28 cellular contexts compared by ENCODE assay signal in the genomic region with DNA sequence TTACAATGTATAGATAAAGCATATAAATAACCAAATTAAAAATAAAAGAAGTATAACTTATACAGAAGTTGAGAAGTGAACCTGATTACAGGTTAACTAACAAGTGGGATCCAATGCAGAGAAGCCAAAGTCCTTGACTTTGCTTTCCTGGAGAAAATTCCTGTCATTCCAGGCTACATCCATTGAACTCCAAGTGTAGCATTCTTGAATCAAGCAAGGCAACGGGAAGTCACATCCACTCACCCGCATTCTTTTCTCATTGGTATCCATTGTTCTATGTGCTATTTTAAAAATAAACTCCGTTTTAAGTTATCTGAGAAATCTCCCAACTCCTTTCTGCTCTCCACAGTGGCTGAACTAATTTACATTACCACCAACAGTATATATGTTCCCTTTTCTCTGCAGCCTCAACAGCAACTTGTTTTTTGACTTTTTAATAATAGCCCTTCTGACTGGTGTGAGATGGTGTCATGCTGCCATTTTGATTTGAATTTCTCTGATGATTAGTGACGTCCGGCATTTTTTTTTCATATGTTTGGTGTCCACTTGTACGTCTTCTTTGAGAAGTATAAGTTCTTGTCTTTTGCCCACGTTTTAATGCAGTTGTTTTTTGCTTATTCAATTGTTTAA.
"Had no signal": no experiment of that assay in that cellular context is flagged by ENCODE, and none has a peak within 500 bp of the region (broad histone marks: within the 10 kb centered on the region; RNA-seq: fewer than 3 reads in every experiment).

No MANE protein-coding gene starts in this region.

- H2AFZ ChIP-seq: neural progenitor cell had no signal

- H3K27me3 ChIP-seq: adrenal gland, ascending aorta, breast epithelium, gastroesophageal sphincter, neural progenitor cell, right lobe of liver, stomach, suprapubic skin, tibial nerve had no signal

- H3K9ac ChIP-seq: neural progenitor cell had no signal

- H3K9me3 ChIP-seq: adrenal gland, ascending aorta, gastroesophageal sphincter, right lobe of liver, suprapubic skin, tibial nerve had no signal

- H3K36me3 ChIP-seq: adrenal gland, ascending aorta, breast epithelium, gastroesophageal sphincter, left ventricle myocardium inferior, neural progenitor cell, right lobe of liver, stomach, suprapubic skin, tibial nerve had no signal

- DNase-seq: activated CD4-positive, alpha-beta T cell treated with anti-CD3 and anti-CD28 coated beads, Interleukin-2, amount 10 ng/mL, durations not matched to agents 7 days and 5 days; activated CD4-positive, CD25-positive, alpha-beta regulatory T cell treated with anti-CD3 and anti-CD28 coated beads, Interleukin-2, amount 50 U/mL, for 72 hours; activated T-cell treated with anti-CD3 and anti-CD28 coated beads, Interleukin-2, amount 50 U/mL, for 24 hours; adrenal gland; effector memory CD4-positive, alpha-beta T cell; head of caudate nucleus; hypothalamus; left ventricle myocardium inferior; naive thymus-derived CD8-positive, alpha-beta T cell; posterior cingulate gyrus; right lobe of liver; stimulated activated CD4-positive, alpha-beta T cell treated with anti-CD3 and anti-CD28 coated beads, Interleukin-15, amount 100 ng/mL, for 24 hours; stomach had no signal

- H3K27ac ChIP-seq: adrenal gland, ascending aorta, breast epithelium, gastroesophageal sphincter, left ventricle myocardium inferior, neural progenitor cell, right lobe of liver, stomach, suprapubic skin, tibial nerve, VCaP had no signal

- H3K27me3 Mint-ChIP-seq: activated CD4-positive, alpha-beta T cell treated with anti-CD3 and anti-CD28 coated beads, Interleukin-2, amount 10 ng/mL, durations not matched to agents 7 days and 5 days; activated T-cell treated with anti-CD3 and anti-CD28 coated beads, Interleukin-2, amount 50 U/mL, for 24 hours; activated T-helper 17 cell treated with anti-CD3 and anti-CD28 coated beads, Interleukin-2, amount 50 U/mL, for 72 hours; central memory CD8-positive, alpha-beta T cell; naive thymus-derived CD8-positive, alpha-beta T cell; stimulated activated memory B cell treated with anti-CD40 and anti-IgM and Interleukin-4, amounts not matched to agents 10 μg/mL and 1 μg/mL and 100 μg/mL, for 72 hours had no signal

- H3K4me3 Mint-ChIP-seq: activated CD4-positive, alpha-beta T cell treated with anti-CD3 and anti-CD28 coated beads, Interleukin-2, amount 10 ng/mL, durations not matched to agents 7 days and 5 days; activated T-cell treated with anti-CD3 and anti-CD28 coated beads, Interleukin-2, amount 50 U/mL, for 24 hours; activated T-helper 17 cell treated with anti-CD3 and anti-CD28 coated beads, Interleukin-2, amount 50 U/mL, for 72 hours; central memory CD8-positive, alpha-beta T cell; mesothelial cell of epicardium; naive thymus-derived CD8-positive, alpha-beta T cell; neural progenitor cell; stimulated activated memory B cell treated with anti-CD40 and anti-IgM and Interleukin-4, amounts not matched to agents 10 μg/mL and 1 μg/mL and 100 μg/mL, for 72 hours; T-helper 2 cell treated with Interferon-gamma antibody and Interleukin-4, amounts not matched to agents 5 μg/mL and 100 μg/mL, for 36 hours had no signal

- H3K4me2 ChIP-seq: neural progenitor cell, smooth muscle cell had no signal

- H3K4me1 ChIP-seq: adrenal gland, ascending aorta, breast epithelium, gastroesophageal sphincter, left ventricle myocardium inferior, neural progenitor cell, right lobe of liver, stomach, suprapubic skin, tibial nerve had no signal

- ATAC-seq: activated naive CD4-positive, alpha-beta T cell treated with anti-CD3 and anti-CD28 coated beads, Interleukin-2, amount 50 U/mL, for 72 hours; activated T-helper 17 cell treated with anti-CD3 and anti-CD28 coated beads, Interleukin-2, amount 50 U/mL, for 72 hours; esophagus mucosa; gastroesophageal sphincter; naive thymus-derived CD8-positive, alpha-beta T cell; right lobe of liver; stimulated activated memory B cell treated with anti-CD40 and anti-IgM and Interleukin-4, amounts not matched to agents 10 μg/mL and 1 μg/mL and 100 μg/mL, for 72 hours had no signal

- H3K4me3 ChIP-seq: adrenal gland, ascending aorta, breast epithelium, gastroesophageal sphincter, left ventricle myocardium inferior, neural progenitor cell, right lobe of liver, smooth muscle cell, stomach, suprapubic skin, tibial nerve had no signal

- H3K36me3 Mint-ChIP-seq: activated naive CD4-positive, alpha-beta T cell treated with anti-CD3 and anti-CD28 coated beads, Interleukin-2, amount 50 U/mL, for 72 hours; mesothelial cell of epicardium; naive thymus-derived CD8-positive, alpha-beta T cell; neural progenitor cell; stimulated activated memory B cell treated with anti-CD40 and anti-IgM and Interleukin-4, amounts not matched to agents 10 μg/mL and 1 μg/mL and 100 μg/mL, for 72 hours had no signal

- H3K27ac Mint-ChIP-seq: activated CD4-positive, alpha-beta T cell treated with anti-CD3 and anti-CD28 coated beads, Interleukin-2, amount 10 ng/mL, durations not matched to agents 7 days and 5 days; activated naive CD4-positive, alpha-beta T cell treated with anti-CD3 and anti-CD28 coated beads, Interleukin-2, amount 50 U/mL, for 72 hours; activated T-cell treated with anti-CD3 and anti-CD28 coated beads, Interleukin-2, amount 50 U/mL, for 24 hours; activated T-helper 17 cell treated with anti-CD3 and anti-CD28 coated beads, Interleukin-2, amount 50 U/mL, for 72 hours; mesothelial cell of epicardium; naive thymus-derived CD8-positive, alpha-beta T cell; neural progenitor cell; stimulated activated memory B cell treated with anti-CD40 and anti-IgM and Interleukin-4, amounts not matched to agents 10 μg/mL and 1 μg/mL and 100 μg/mL, for 72 hours; T-helper 2 cell treated with Interferon-gamma antibody and Interleukin-4, amounts not matched to agents 5 μg/mL and 100 μg/mL, for 36 hours had no signal

- H3K4me1 Mint-ChIP-seq: activated CD4-positive, alpha-beta T cell treated with anti-CD3 and anti-CD28 coated beads, Interleukin-2, amount 10 ng/mL, durations not matched to agents 7 days and 5 days; activated T-helper 17 cell treated with anti-CD3 and anti-CD28 coated beads, Interleukin-2, amount 50 U/mL, for 72 hours; central memory CD8-positive, alpha-beta T cell; mesothelial cell of epicardium; naive thymus-derived CD8-positive, alpha-beta T cell; neural progenitor cell; stimulated activated memory B cell treated with anti-CD40 and anti-IgM and Interleukin-4, amounts not matched to agents 10 μg/mL and 1 μg/mL and 100 μg/mL, for 72 hours had no signal
